2 cellular contexts compared by ENCODE assay signal in the genomic region with DNA sequence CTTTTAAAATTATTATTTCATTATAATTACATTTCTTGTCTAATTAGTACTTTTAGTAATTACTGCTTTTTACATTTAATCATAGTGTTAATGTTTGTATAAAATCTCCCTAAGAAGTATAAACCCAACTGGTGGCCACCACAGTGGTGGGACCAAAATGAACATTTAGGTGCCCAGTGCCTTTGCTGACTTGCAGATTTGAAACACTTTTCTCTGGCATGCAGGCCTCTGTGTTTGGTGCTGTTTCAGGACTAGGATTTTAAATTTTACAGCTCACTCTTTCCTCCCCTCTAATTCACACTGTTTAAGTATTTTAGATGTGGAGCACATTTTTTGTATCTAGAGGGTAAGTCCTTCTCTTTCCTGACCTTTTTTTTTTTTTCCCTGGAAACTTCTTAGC.
TF ChIP-seq lines count a peak whose summit lies in the region.

No MANE protein-coding gene starts in this region.

TF ChIP-seq in K562, 482 proteins besides CTCF, POLR2A, EP300 and RAD21:
- TF ChIP-seq MAFF (IDR thresholded peaks at IDR 0.05; ENCODE audit: low read length) (peak; percentile 37), ZNF551 (CRISPR knock-in tag; IDR thresholded peaks at IDR 0.05) (no peak), HDAC2 (IDR thresholded peaks at IDR 0.05) (no peak), RBM17 (IDR thresholded peaks at IDR 0.05; ENCODE audit: borderline replicate concordance, low read depth, low read length) (no peak), C11orf30 (IDR thresholded peaks at IDR 0.05; ENCODE audit: low read depth) (peak; percentile 54), ZNF175 (CRISPR knock-in tag; IDR thresholded peaks at IDR 0.05; ENCODE audit: low read depth) (no peak), MEF2D (tag; conservative IDR thresholded peaks at IDR 0.05; ENCODE audit: low read depth) (no peak), ZNF316 (IDR thresholded peaks at IDR 0.05) (peak; percentile 45; the same call in 1 of the 2 replicates), MYBL2 (IDR thresholded peaks at IDR 0.05; ENCODE audit: low read depth) (no peak), MYBL2 (CRISPR knock-in tag; IDR thresholded peaks at IDR 0.05; ENCODE audit: borderline replicate concordance) (no peak), MAFG (tag; conservative IDR thresholded peaks at IDR 0.05) (0 out of 2 replicates have a peak, but pooled peaks have one; percentile 14), MTA2 (IDR thresholded peaks at IDR 0.05; ENCODE audit: low read depth) (no peak)
- TF ChIP-seq, protein P1, sequence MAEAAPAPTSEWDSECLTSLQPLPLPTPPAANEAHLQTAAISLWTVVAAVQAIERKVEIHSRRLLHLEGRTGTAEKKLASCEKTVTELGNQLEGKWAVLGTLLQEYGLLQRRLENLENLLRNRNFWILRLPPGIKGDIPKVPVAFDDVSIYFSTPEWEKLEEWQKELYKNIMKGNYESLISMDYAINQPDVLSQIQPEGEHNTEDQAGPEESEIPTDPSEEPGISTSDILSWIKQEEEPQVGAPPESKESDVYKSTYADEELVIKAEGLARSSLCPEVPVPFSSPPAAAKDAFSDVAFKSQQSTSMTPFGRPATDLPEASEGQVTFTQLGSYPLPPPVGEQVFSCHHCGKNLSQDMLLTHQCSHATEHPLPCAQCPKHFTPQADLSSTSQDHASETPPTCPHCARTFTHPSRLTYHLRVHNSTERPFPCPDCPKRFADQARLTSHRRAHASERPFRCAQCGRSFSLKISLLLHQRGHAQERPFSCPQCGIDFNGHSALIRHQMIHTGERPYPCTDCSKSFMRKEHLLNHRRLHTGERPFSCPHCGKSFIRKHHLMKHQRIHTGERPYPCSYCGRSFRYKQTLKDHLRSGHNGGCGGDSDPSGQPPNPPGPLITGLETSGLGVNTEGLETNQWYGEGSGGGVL (CRISPR knock-in tag; IDR thresholded peaks at IDR 0.05): no peak

TF ChIP-seq in GM12891, 5 proteins besides CTCF, POLR2A, EP300 and RAD21:
- TF ChIP-seq PAX5 (IDR thresholded peaks at IDR 0.05; ENCODE audit: insufficient read depth, low read length, severe bottlenecking): no peak
- TF ChIP-seq POLR2AphosphoS5 (IDR thresholded peaks at IDR 0.05; ENCODE audit: low read depth, low read length): no peak
- TF ChIP-seq POU2F2 (IDR thresholded peaks at IDR 0.05; ENCODE audit: low read depth, low read length): no peak
- no peak for TF ChIP-seq TAF1 (IDR thresholded peaks at IDR 0.05; ENCODE audit: low read depth, low read length)
- TF ChIP-seq SPI1 (IDR thresholded peaks at IDR 0.05; ENCODE audit: low read depth, low read length): no peak
TF ChIP-seq in GM12891: peak in this region for 0.
